In genomic region chr1:3452866-3453175, GRCh38 we compare ENCODE assay signal across 11 cellular contexts. TPM values are rescaled to one million over a fixed set of nuclear protein-coding genes. Genes with fewer than 3 reads are reported as not detected.
"Had no signal": no experiment of that assay in that cellular context is flagged by ENCODE, and none has a peak within 500 bp of the region (broad histone marks: within the 10 kb centered on the region; RNA-seq: fewer than 3 reads in every experiment).

No MANE protein-coding gene starts in this region.

- H3K27ac Mint-ChIP-seq: activated naive CD4-positive, alpha-beta T cell treated with anti-CD3 and anti-CD28 coated beads, Interleukin-2, amount 50 U/mL, for 24 hours; dendritic cell treated with granulocyte-macrophage colony-stimulating factor and Interleukin-4, amounts not matched to agents 40 ng/mL and 50 ng/mL, for 4 days had no signal

- H3K36me3 Mint-ChIP-seq: activated naive CD4-positive, alpha-beta T cell treated with anti-CD3 and anti-CD28 coated beads, Interleukin-2, amount 50 U/mL, for 24 hours had no signal

- H3K27ac ChIP-seq: left ventricle myocardium inferior, neutrophil, upper lobe of right lung had no signal

- H3K4me3 Mint-ChIP-seq: dendritic cell treated with granulocyte-macrophage colony-stimulating factor and Interleukin-4, amounts not matched to agents 40 ng/mL and 50 ng/mL, for 4 days had no signal

- H3K4me1 Mint-ChIP-seq: activated naive CD4-positive, alpha-beta T cell treated with anti-CD3 and anti-CD28 coated beads, Interleukin-2, amount 50 U/mL, for 24 hours; central memory CD8-positive, alpha-beta T cell had no signal

- H3K9me3 Mint-ChIP-seq: activated naive CD4-positive, alpha-beta T cell treated with anti-CD3 and anti-CD28 coated beads, Interleukin-2, amount 50 U/mL, for 24 hours; central memory CD8-positive, alpha-beta T cell; dendritic cell treated with granulocyte-macrophage colony-stimulating factor and Interleukin-4, amounts not matched to agents 40 ng/mL and 50 ng/mL, for 4 days; endodermal cell had no signal

- H3K36me3 ChIP-seq: left ventricle myocardium inferior, neutrophil, upper lobe of right lung had no signal

- H3K4me3 ChIP-seq: body of pancreas, left ventricle myocardium inferior, testis, upper lobe of right lung had no signal

- H3K27me3 ChIP-seq: body of pancreas, testis had no signal

- FAIRE-seq: kidney had no signal

- H3K9me3 ChIP-seq: body of pancreas, neutrophil, testis, upper lobe of right lung had no signal

RNA-seq across cellular contexts. Expression of gene ARHGEF16, which starts 1.6 kb away (rescaled TPM):
- total RNA-seq: myocyte had no signal
